In the genomic region with DNA sequence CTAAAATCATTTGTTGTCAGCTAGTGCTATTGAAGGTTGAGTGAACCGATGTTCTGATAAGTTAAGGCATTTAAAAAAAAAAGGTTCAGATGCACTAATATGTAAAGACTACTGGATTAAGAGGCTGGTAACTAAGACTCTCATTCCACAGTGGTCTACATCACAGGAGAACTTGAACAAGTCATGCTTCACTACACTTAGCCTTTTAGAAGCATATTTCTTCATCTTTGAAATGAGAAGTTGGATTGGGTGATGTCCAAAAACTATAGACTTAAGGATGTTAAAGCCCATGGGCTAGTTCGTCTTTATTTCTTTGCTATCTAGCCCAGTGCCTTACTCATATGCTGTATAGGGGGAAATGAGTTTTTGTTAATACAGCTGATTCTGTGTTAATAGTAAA, we compare ENCODE assay signal across 19 cellular contexts.
A peak's percentile ranks its signal among the peaks of the same experiment; 100 is the strongest.
DNase-seq lines count a peak whose midpoint lies in the region; TF ChIP-seq lines count a peak whose summit lies in the region.
"Had no signal": no experiment of that assay in that cellular context is flagged by ENCODE, and none has a peak within 500 bp of the region (broad histone marks: within the 10 kb centered on the region; RNA-seq: fewer than 3 reads in every experiment).

No MANE protein-coding gene starts in this region.

- TF ChIP-seq CTCF in retinal pigment epithelial cell (conservative IDR thresholded peaks at IDR 0.05; ENCODE audit: low read depth, low read length) (no peak), WERI-Rb-1 (IDR thresholded peaks at IDR 0.05; ENCODE audit: low read depth, low read length) (no peak), GM13976 (IDR thresholded peaks at IDR 0.05; ENCODE audit: borderline replicate concordance, control extremely low read depth, extremely low read depth, insufficient read depth, missing control alignments) (no peak)

- peaks cover 10% of the 10 kb centered on the region for H3K9me3 ChIP-seq in WERI-Rb-1 (ENCODE audit: severe bottlenecking)

- no peaks in the 10 kb centered on the region for H3K27me3 ChIP-seq in WERI-Rb-1 (ENCODE audit: insufficient read depth, low read depth, severe bottlenecking)
- H3K27me3 ChIP-seq: BE2C; BLaER1 treated with 17β-estradiol and CSF1 and Interleukin-3, amounts not matched to agents 10 nM and 100 nM had no signal

- H3K36me3 ChIP-seq in WERI-Rb-1, result peaks cover 7% of the 10 kb centered on the region; the same call in 1 of the 2 replicates
- H3K36me3 ChIP-seq: BE2C had no signal

- no peak overlapping the region for H3K27ac ChIP-seq in WERI-Rb-1
- H3K27ac ChIP-seq: BLaER1 treated with 17β-estradiol and CSF1 and Interleukin-3, amounts not matched to agents 10 nM and 100 nM; GM23248 had no signal

- H3K4me3 ChIP-seq in retinal pigment epithelial cell (ENCODE audit: low read length), result no peak overlapping the region
- no peak overlapping the region for H3K4me3 ChIP-seq in WERI-Rb-1 (ENCODE audit: low read depth, low read length)
- H3K4me3 ChIP-seq: BLaER1 treated with 17β-estradiol and CSF1 and Interleukin-3, amounts not matched to agents 10 nM and 100 nM; GM23248 had no signal

- DNase-seq in KBM-7, result peak; percentile 29
- DNase-seq in amniotic stem cell (lab: John Stamatoyannopoulos, UW), result peak; percentile 30
- peak; percentile 35 for DNase-seq in fibroblast of peridontal ligament (ENCODE audit: extremely low read depth)
- peak; percentile 64 for DNase-seq in retinal pigment epithelial cell (ENCODE audit: low read depth)
- no peak for DNase-seq in WERI-Rb-1
- DNase-seq in iPS-NIHi7 (ENCODE audit: extremely low spot score), result no peak
- no peak for DNase-seq in GM13976 (ENCODE audit: low spot score)
- DNase-seq in GM03348 (ENCODE audit: low spot score), result no peak
- DNase-seq: BE2C; CD4-positive, alpha-beta T cell; CD8-positive, alpha-beta memory T cell; DMS 273 treated with DMSO at 0.1 percent for 48 hours; DMS79; EL; GDM1; GM23248; H7; HCEC 1CT had no signal

- in situ Hi-C loops in KBM-7 (cut with MboI; ENCODE audit: low pct_unique_long_range_greater_than_20kb, low sequenced_read_pairs), result no loop called here
- in situ Hi-C loops in GM13976 (cut with MboI; ENCODE audit: low sequenced_read_pairs, unreplicated experiment), result no loop called here

Comparison
In these comparisons a context has a peak if more than half of its experiments do, and no peak if none do; other contexts are left out.
1. DNase-seq: peak in KBM-7 (single experiment), amniotic stem cell (single experiment), fibroblast of peridontal ligament (single experiment) and retinal pigment epithelial cell (single experiment); none in WERI-Rb-1 (single experiment), iPS-NIHi7 (single experiment), GM13976 (single experiment) and GM03348 (single experiment).